Comparison of ENCODE assay signal across 2 cellular contexts in genomic region chr18:2641638-2642037, GRCh38.
TF ChIP-seq lines count a peak whose summit lies in the region.

No MANE protein-coding gene starts in this region.

TF ChIP-seq in SK-N-SH, 30 proteins besides CTCF, POLR2A, EP300 and RAD21 (continued from another document):
- TF ChIP-seq IRF3 (IDR thresholded peaks at IDR 0.05; ENCODE audit: low read depth, low read length) (no peak), SMC3 (IDR thresholded peaks at IDR 0.05; ENCODE audit: low read depth, low read length) (no peak), SIN3A (IDR thresholded peaks at IDR 0.05; ENCODE audit: borderline replicate concordance, low read depth, low read length) (no peak)
TF ChIP-seq in SK-N-SH: peak in this region for 0.

TF ChIP-seq in SK-N-SH treated with all-trans-retinoic acid at 6 μM for 48 hours, 23 proteins besides CTCF, POLR2A, EP300 and RAD21 (continued from another document):
- TF ChIP-seq, protein P1, sequence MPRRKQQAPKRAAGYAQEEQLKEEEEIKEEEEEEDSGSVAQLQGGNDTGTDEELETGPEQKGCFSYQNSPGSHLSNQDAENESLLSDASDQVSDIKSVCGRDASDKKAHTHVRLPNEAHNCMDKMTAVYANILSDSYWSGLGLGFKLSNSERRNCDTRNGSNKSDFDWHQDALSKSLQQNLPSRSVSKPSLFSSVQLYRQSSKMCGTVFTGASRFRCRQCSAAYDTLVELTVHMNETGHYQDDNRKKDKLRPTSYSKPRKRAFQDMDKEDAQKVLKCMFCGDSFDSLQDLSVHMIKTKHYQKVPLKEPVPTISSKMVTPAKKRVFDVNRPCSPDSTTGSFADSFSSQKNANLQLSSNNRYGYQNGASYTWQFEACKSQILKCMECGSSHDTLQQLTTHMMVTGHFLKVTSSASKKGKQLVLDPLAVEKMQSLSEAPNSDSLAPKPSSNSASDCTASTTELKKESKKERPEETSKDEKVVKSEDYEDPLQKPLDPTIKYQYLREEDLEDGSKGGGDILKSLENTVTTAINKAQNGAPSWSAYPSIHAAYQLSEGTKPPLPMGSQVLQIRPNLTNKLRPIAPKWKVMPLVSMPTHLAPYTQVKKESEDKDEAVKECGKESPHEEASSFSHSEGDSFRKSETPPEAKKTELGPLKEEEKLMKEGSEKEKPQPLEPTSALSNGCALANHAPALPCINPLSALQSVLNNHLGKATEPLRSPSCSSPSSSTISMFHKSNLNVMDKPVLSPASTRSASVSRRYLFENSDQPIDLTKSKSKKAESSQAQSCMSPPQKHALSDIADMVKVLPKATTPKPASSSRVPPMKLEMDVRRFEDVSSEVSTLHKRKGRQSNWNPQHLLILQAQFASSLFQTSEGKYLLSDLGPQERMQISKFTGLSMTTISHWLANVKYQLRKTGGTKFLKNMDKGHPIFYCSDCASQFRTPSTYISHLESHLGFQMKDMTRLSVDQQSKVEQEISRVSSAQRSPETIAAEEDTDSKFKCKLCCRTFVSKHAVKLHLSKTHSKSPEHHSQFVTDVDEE (CRISPR knock-in tag; IDR thresholded peaks at IDR 0.05): no peak
- no peak for TF ChIP-seq CSDC2 (CRISPR knock-in tag; IDR thresholded peaks at IDR 0.05)
- no peak for TF ChIP-seq GLIS3 (CRISPR knock-in tag; IDR thresholded peaks at IDR 0.05)
- TF ChIP-seq OSR1 (CRISPR knock-in tag; IDR thresholded peaks at IDR 0.05): no peak
- no peak for TF ChIP-seq RARB (CRISPR knock-in tag; IDR thresholded peaks at IDR 0.05)
- no peak for TF ChIP-seq ZFP3 (CRISPR knock-in tag; IDR thresholded peaks at IDR 0.05)
- TF ChIP-seq CSRNP3 (CRISPR knock-in tag; IDR thresholded peaks at IDR 0.05): no peak
- no peak for TF ChIP-seq ZC3H10 (CRISPR knock-in tag; IDR thresholded peaks at IDR 0.05)
